Comparison of ENCODE assay signal across 14 cellular contexts in genomic region chr5:150788974-150789373, GRCh38. TPM values are rescaled to one million over a fixed set of nuclear protein-coding genes. Genes with fewer than 3 reads are reported as not detected.
DNase-seq lines count a peak whose midpoint lies in the region; ATAC-seq and TF ChIP-seq lines count a peak whose summit lies in the region.
"Had no signal": no experiment of that assay in that cellular context is flagged by ENCODE, and none has a peak within 500 bp of the region (broad histone marks: within the 10 kb centered on the region; RNA-seq: fewer than 3 reads in every experiment).

No MANE protein-coding gene starts in this region.

- H4K20me1 ChIP-seq in mammary epithelial cell (ENCODE audit: insufficient read depth, low read length): no peaks in the 10 kb centered on the region

- H3K4me3 ChIP-seq in mammary epithelial cell (replicated peaks in 1 of 3; ENCODE audit: insufficient read depth in 1 of 3, low read depth in 2 of 3, low read length in 3 of 3) (no peak overlapping the region), skeletal muscle satellite cell (ENCODE audit: low read length) (peak overlapping the region; percentile 29), gastroesophageal sphincter (no peak overlapping the region)
- H3K4me3 ChIP-seq: esophagus muscularis mucosa, ovary, SK-N-MC had no signal

- H3K9me3 ChIP-seq in KOPT-K1 (ENCODE audit: insufficient read depth, low read length, poor library complexity, severe bottlenecking) (peaks cover 10% of the 10 kb centered on the region), mammary epithelial cell (replicated peaks; ENCODE audit: insufficient read depth, low read length) (no peaks in the 10 kb centered on the region), skeletal muscle satellite cell (replicated peaks; ENCODE audit: low read length) (no peaks in the 10 kb centered on the region), gastroesophageal sphincter (no peaks in the 10 kb centered on the region)
- H3K9me3 ChIP-seq: esophagus muscularis mucosa, ovary had no signal

- CTCF ChIA-PET in activated CD8-positive, alpha-beta memory T cell treated with anti-CD3 and anti-CD28 coated beads, Interleukin-2, amount 10 ng/mL, durations not matched to agents 7 days and 5 days (lab: Charles Lee): interaction anchor here (1.0 to 7.4 kb wide), 9 partner anchors 9 to 527 kb away, joined by 3 to 40 read pairs (median 4); partner anchors contain the start of genes IRGM, RBM22 and SMIM3
- CTCF ChIA-PET in mammary epithelial cell (lab: Charles Lee; ENCODE audit: low non-redundant PET): no interaction called here

- no peak for TF ChIP-seq EP300 in gastroesophageal sphincter (IDR thresholded peaks at IDR 0.05)

- TF ChIP-seq CTCF in mammary epithelial cell (conservative IDR thresholded peaks at IDR 0.05 in 1 of 2, IDR thresholded peaks at IDR 0.05 in 1 of 2; ENCODE audit: extremely low read depth in 1 of 2, insufficient read depth in 1 of 2, low read depth in 1 of 2, low read length in 2 of 2) (no peak), gastroesophageal sphincter (IDR thresholded peaks at IDR 0.05) (no peak), endothelial cell (IDR thresholded peaks at IDR 0.05; ENCODE audit: unreplicated experiment) (no peak)

- no peak for DNase-seq in activated CD8-positive, alpha-beta memory T cell treated with anti-CD3 and anti-CD28 coated beads, Interleukin-2, amount 10 ng/mL, durations not matched to agents 7 days and 5 days
- DNase-seq in activated CD8-positive, alpha-beta memory T cell treated with anti-CD3 and anti-CD28 coated beads, Interleukin-2, amount 50 U/mL, for 48 hours: no peak
- DNase-seq in mammary epithelial cell: no peak
- DNase-seq in NCI-H2171 treated with DMSO at 0.1 percent for 48 hours (lab: John Stamatoyannopoulos, UW): no peak
- DNase-seq in endothelial cell (ENCODE audit: low spot score): no peak
- DNase-seq: activated CD4-positive, CD25-positive, alpha-beta regulatory T cell; DMS 273 treated with DMSO at 0.1 percent for 48 hours; NCI-H345; ovary had no signal

- H3K4me2 ChIP-seq in mammary epithelial cell (ENCODE audit: insufficient read depth, low read depth, low read length): peak overlapping the region; percentile 78
- peak overlapping the region; percentile 76 for H3K4me2 ChIP-seq in skeletal muscle satellite cell (ENCODE audit: low read length)

- no peak overlapping the region for H3K4me3 Mint-ChIP-seq in activated CD8-positive, alpha-beta memory T cell treated with anti-CD3 and anti-CD28 coated beads, Interleukin-2, amount 10 ng/mL, durations not matched to agents 7 days and 5 days
- H3K4me3 Mint-ChIP-seq in endothelial cell (ENCODE audit: unreplicated experiment): no peak overlapping the region

- peak overlapping the region; percentile 13 for H3K9ac ChIP-seq in mammary epithelial cell (ENCODE audit: insufficient read depth, low read length)
- peak overlapping the region; percentile 44 for H3K9ac ChIP-seq in skeletal muscle satellite cell (ENCODE audit: low read depth, low read length)

- dilution Hi-C loops in mammary epithelial cell (cut with HindIII; ENCODE audit: low sequenced_read_pairs): no loop called here

- no peaks in the 10 kb centered on the region for H3K27me3 Mint-ChIP-seq in activated CD8-positive, alpha-beta memory T cell treated with anti-CD3 and anti-CD28 coated beads, Interleukin-2, amount 10 ng/mL, durations not matched to agents 7 days and 5 days
- H3K27me3 Mint-ChIP-seq in endothelial cell (ENCODE audit: unreplicated experiment): no peaks in the 10 kb centered on the region

- peaks cover 92% of the 10 kb centered on the region for H3K79me2 ChIP-seq in mammary epithelial cell (ENCODE audit: insufficient read depth, low read length)

- no peaks in the 10 kb centered on the region for H3K27me3 ChIP-seq in mammary epithelial cell (ENCODE audit: insufficient read depth, low read length)
- no peaks in the 10 kb centered on the region for H3K27me3 ChIP-seq in skeletal muscle satellite cell (ENCODE audit: control insufficient read depth, insufficient read depth, low read length)
- H3K27me3 ChIP-seq in gastroesophageal sphincter: no peaks in the 10 kb centered on the region
- H3K27me3 ChIP-seq: esophagus muscularis mucosa, ovary had no signal

- peak overlapping the region; percentile 56 for H3K27ac ChIP-seq in KOPT-K1 (ENCODE audit: low read depth, low read length, poor library complexity, severe bottlenecking)
- peak overlapping the region; percentile 98 for H3K27ac ChIP-seq in mammary epithelial cell (ENCODE audit: insufficient read depth, low read depth, low read length)
- no peak overlapping the region for H3K27ac ChIP-seq in gastroesophageal sphincter
- H3K27ac ChIP-seq: ovary, SK-N-MC had no signal

- H3K9me3 Mint-ChIP-seq in activated CD8-positive, alpha-beta memory T cell treated with anti-CD3 and anti-CD28 coated beads, Interleukin-2, amount 10 ng/mL, durations not matched to agents 7 days and 5 days (ENCODE audit: low read depth): peaks cover 3% of the 10 kb centered on the region
- no peaks in the 10 kb centered on the region for H3K9me3 Mint-ChIP-seq in endothelial cell (ENCODE audit: unreplicated experiment)

- no peak overlapping the region for H2AFZ ChIP-seq in mammary epithelial cell (ENCODE audit: low read depth, low read length)

- H3K4me1 Mint-ChIP-seq in activated CD8-positive, alpha-beta memory T cell treated with anti-CD3 and anti-CD28 coated beads, Interleukin-2, amount 10 ng/mL, durations not matched to agents 7 days and 5 days: peaks cover 61% of the 10 kb centered on the region
- peaks cover 10% of the 10 kb centered on the region for H3K4me1 Mint-ChIP-seq in endothelial cell (ENCODE audit: unreplicated experiment)

- intact Hi-C loops in mammary epithelial cell (cut with micrococcal nuclease): loop anchor here (10.0 kb wide), 1 partner anchor 334 kb away; no protein-coding TSS in a partner anchor

- H3K4me1 ChIP-seq in mammary epithelial cell (ENCODE audit: insufficient read depth, low read length) (peaks cover 45% of the 10 kb centered on the region), skeletal muscle satellite cell (ENCODE audit: control insufficient read depth, insufficient read depth, low read length) (peaks cover 61% of the 10 kb centered on the region), gastroesophageal sphincter (peaks cover 3 to 63% (median 4%) of the 10 kb centered on the region in 3 donors)

- peak overlapping the region; percentile 81 for H3K27ac Mint-ChIP-seq in activated CD8-positive, alpha-beta memory T cell treated with anti-CD3 and anti-CD28 coated beads, Interleukin-2, amount 10 ng/mL, durations not matched to agents 7 days and 5 days
- H3K27ac Mint-ChIP-seq in endothelial cell (ENCODE audit: unreplicated experiment): no peak overlapping the region

- peaks cover 48% of the 10 kb centered on the region for H3K36me3 Mint-ChIP-seq in activated CD8-positive, alpha-beta memory T cell treated with anti-CD3 and anti-CD28 coated beads, Interleukin-2, amount 10 ng/mL, durations not matched to agents 7 days and 5 days
- H3K36me3 Mint-ChIP-seq in endothelial cell (ENCODE audit: low read depth, unreplicated experiment): no peaks in the 10 kb centered on the region

- in situ Hi-C loops in mammary epithelial cell (cut with MboI; ENCODE audit: low sequenced_read_pairs in 2 of 2): no loop called here

- no TSS peak for BruUV-seq in mammary epithelial cell (replicated peaks; lab: Mats Ljungman, UMichigan)

- no peak for TF ChIP-seq POLR2A in gastroesophageal sphincter (IDR thresholded peaks at IDR 0.05)

- no peaks in the 10 kb centered on the region for H3K36me3 ChIP-seq in KOPT-K1 (ENCODE audit: insufficient read depth, low read length)
- H3K36me3 ChIP-seq in mammary epithelial cell (ENCODE audit: insufficient read depth, low read length): no peaks in the 10 kb centered on the region
- peaks cover 5% of the 10 kb centered on the region for H3K36me3 ChIP-seq in skeletal muscle satellite cell (ENCODE audit: insufficient read depth, low read length)
- H3K36me3 ChIP-seq in gastroesophageal sphincter: no peaks in the 10 kb centered on the region
- H3K36me3 ChIP-seq: esophagus muscularis mucosa, ovary had no signal

- no peak for ATAC-seq in activated CD8-positive, alpha-beta memory T cell treated with anti-CD3 and anti-CD28 coated beads, Interleukin-2, amount 10 ng/mL, durations not matched to agents 7 days and 5 days
- no peak for ATAC-seq in gastroesophageal sphincter

RNA-seq across cellular contexts. Expression of gene SMIM3, which starts 10.4 kb away (rescaled TPM):
- total RNA-seq in activated CD8-positive, alpha-beta memory T cell treated with anti-CD3 and anti-CD28 coated beads, Interleukin-2, amount 10 ng/mL, durations not matched to agents 7 days and 5 days: 10 to 100 TPM; 22.1 to 37.5 TPM
- total RNA-seq in mammary epithelial cell (10 to 100 TPM; 17.5 to 24.3 TPM), gastroesophageal sphincter (10 to 100 TPM; 35.9 to 58.3 (median 47.9) TPM), endothelial cell (ENCODE audit: unreplicated experiment) (3.0 TPM)
- 62.5 TPM for polyA plus RNA-seq in mammary epithelial cell
- polyA minus RNA-seq in mammary epithelial cell: 34.1 TPM
- 136 and 155 TPM in 2 replicates for total RNA-seq in skeletal muscle satellite cell (2012; rRNA removed)

RNA-seq across cellular contexts. Expression of gene DCTN4, which starts 30.2 kb away (rescaled TPM):
- 10 to 100 TPM; 41.9 to 46.1 TPM for total RNA-seq in activated CD8-positive, alpha-beta memory T cell treated with anti-CD3 and anti-CD28 coated beads, Interleukin-2, amount 10 ng/mL, durations not matched to agents 7 days and 5 days
- total RNA-seq in mammary epithelial cell (10 to 100 TPM; 64.7 to 70.9 TPM), gastroesophageal sphincter (10 to 100 TPM; 49.8 to 78.6 (median 55.2) TPM), endothelial cell (ENCODE audit: unreplicated experiment) (50.3 TPM)
- polyA plus RNA-seq in mammary epithelial cell: 41.8 TPM
- polyA minus RNA-seq in mammary epithelial cell: 99.4 TPM
- total RNA-seq in skeletal muscle satellite cell (2012; rRNA removed): 59.6 and 62.6 TPM in 2 replicates

RNA-seq across cellular contexts. Expression of gene IRGM, which starts 57.3 kb away (rescaled TPM):
- 1 to 10 TPM; 1.7 to 3.8 TPM for total RNA-seq in activated CD8-positive, alpha-beta memory T cell treated with anti-CD3 and anti-CD28 coated beads, Interleukin-2, amount 10 ng/mL, durations not matched to agents 7 days and 5 days
- total RNA-seq in mammary epithelial cell: under 1 TPM in 1 of 2 donors, not detected in 1; 0.17 TPM
- 0.03 TPM for polyA plus RNA-seq in mammary epithelial cell
- polyA minus RNA-seq in mammary epithelial cell: not detected
- total RNA-seq in skeletal muscle satellite cell (2012; rRNA removed): under 0.01 and 0.25 TPM in 2 replicates
- not detected for total RNA-seq in gastroesophageal sphincter
- not detected for total RNA-seq in endothelial cell (ENCODE audit: unreplicated experiment)
- total RNA-seq: esophagus muscularis mucosa, ovary had no signal

Comparison
In these comparisons a context has a peak if more than half of its experiments do, and no peak if none do; other contexts are left out.
1. H3K27ac ChIP-seq: peak in KOPT-K1 (single experiment) and mammary epithelial cell (single experiment); none in gastroesophageal sphincter (0 of 4).